ENCODE assay signal across 10 cellular contexts in the genomic region with DNA sequence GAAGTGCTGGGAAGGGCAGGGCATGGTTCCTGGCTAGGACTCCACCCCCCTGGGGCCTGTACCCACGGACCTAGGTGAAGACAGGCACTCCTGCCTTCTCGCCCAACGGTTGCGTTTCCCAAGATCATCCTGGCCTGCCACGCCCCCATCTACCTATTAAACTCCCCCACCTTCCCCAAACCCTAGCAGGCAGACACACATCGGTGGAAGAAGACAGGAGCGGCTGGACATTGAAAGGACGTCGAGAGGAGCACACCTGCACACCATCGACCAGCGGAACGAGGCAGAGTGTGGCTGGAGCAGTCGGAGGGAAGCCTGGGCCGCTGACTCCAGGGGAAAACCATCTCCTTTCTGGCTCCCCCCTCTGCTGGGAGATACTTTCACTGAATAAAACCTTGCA. TPM values are rescaled to one million over a fixed set of nuclear protein-coding genes. Genes with fewer than 3 reads are reported as not detected.
DNase-seq lines count a peak whose midpoint lies in the region; ATAC-seq and TF ChIP-seq lines count a peak whose summit lies in the region.
"Had no signal": no experiment of that assay in that cellular context is flagged by ENCODE, and none has a peak within 500 bp of the region (broad histone marks: within the 10 kb centered on the region; RNA-seq: fewer than 3 reads in every experiment).

No MANE protein-coding gene starts in this region.

- H3K79me2 ChIP-seq in OCI-LY1 (ENCODE audit: insufficient read depth, low read length): no peaks in the 10 kb centered on the region

- H3K9me3 ChIP-seq in CD4-positive, CD25-positive, alpha-beta regulatory T cell (ENCODE audit: control insufficient read depth in 2 of 2, low read length in 2 of 2): no peaks in the 10 kb centered on the region
- no peaks in the 10 kb centered on the region for H3K9me3 ChIP-seq in OCI-LY1 (ENCODE audit: low read length)
- no peaks in the 10 kb centered on the region for H3K9me3 ChIP-seq in sigmoid colon

- intact Hi-C loops in sigmoid colon (cut with DNase I): loop anchor here (5.0 kb wide), 1 partner anchor 108 kb away; no protein-coding TSS in a partner anchor

- H3K36me3 ChIP-seq in CD4-positive, CD25-positive, alpha-beta regulatory T cell (ENCODE audit: control insufficient read depth, insufficient read depth, low read length): no peaks in the 10 kb centered on the region
- H3K36me3 ChIP-seq in OCI-LY1 (ENCODE audit: insufficient read depth, low read length) (no peaks in the 10 kb centered on the region), sigmoid colon (no peaks in the 10 kb centered on the region)

- no peaks in the 10 kb centered on the region for H3K36me3 Mint-ChIP-seq in CD4-positive, CD25-positive, alpha-beta regulatory T cell

- TF ChIP-seq EP300 in sigmoid colon (IDR thresholded peaks at IDR 0.05): no peak

- H3K4me1 ChIP-seq in CD4-positive, CD25-positive, alpha-beta regulatory T cell (ENCODE audit: control insufficient read depth, insufficient read depth, low read length, poor library complexity, severe bottlenecking): no peaks in the 10 kb centered on the region
- H3K4me1 ChIP-seq in OCI-LY1 (ENCODE audit: insufficient read depth, low read length, severe bottlenecking) (peaks cover 14% of the 10 kb centered on the region), sigmoid colon (peaks cover 0 to 12% (median 2%) of the 10 kb centered on the region in 4 donors)

- no peak overlapping the region for H3K27ac ChIP-seq in CD4-positive, CD25-positive, alpha-beta regulatory T cell (ENCODE audit: insufficient read depth, low read length, poor library complexity, severe bottlenecking)
- H3K27ac ChIP-seq in OCI-LY1 (ENCODE audit: low read depth, low read length, poor library complexity, severe bottlenecking) (no peak overlapping the region), epithelial cell of prostate (peak overlapping the region; percentile 48), sigmoid colon (peak overlapping the region; percentile 44 to 73 (median 58))

- peaks cover 5% of the 10 kb centered on the region for H3K27me3 ChIP-seq in CD4-positive, CD25-positive, alpha-beta regulatory T cell (ENCODE audit: control insufficient read depth, insufficient read depth, low read length)
- H3K27me3 ChIP-seq in OCI-LY1 (ENCODE audit: insufficient read depth, low read length): no peaks in the 10 kb centered on the region
- H3K27me3 ChIP-seq in sigmoid colon: no peaks in the 10 kb centered on the region

- H3K4me3 Mint-ChIP-seq in CD4-positive, CD25-positive, alpha-beta regulatory T cell: peak overlapping the region in 2 of 4 donors; percentile 7 to 87

- peaks cover 3 to 11% (median 6%) of the 10 kb centered on the region in 4 donors for H3K4me1 Mint-ChIP-seq in CD4-positive, CD25-positive, alpha-beta regulatory T cell

- peaks cover 16% of the 10 kb centered on the region for H3K27me3 Mint-ChIP-seq in CD4-positive, CD25-positive, alpha-beta regulatory T cell

- peak overlapping the region; percentile 77 for H3K4me2 ChIP-seq in OCI-LY1 (ENCODE audit: low read length)

- no peak overlapping the region for H3K27ac Mint-ChIP-seq in CD4-positive, CD25-positive, alpha-beta regulatory T cell

- whole genome bisulfite sequencing in sigmoid colon, 2 donors: 89 to 91% methylated on average over 14 of the region's 14 CpGs

- peaks cover 0 to 4% (median 0%) of the 10 kb centered on the region in 7 donors for H3K9me3 Mint-ChIP-seq in CD4-positive, CD25-positive, alpha-beta regulatory T cell

- no peaks in the 10 kb centered on the region for H3K9me2 ChIP-seq in OCI-LY1 (ENCODE audit: low read depth, low read length)

- no peaks in the 10 kb centered on the region for H3F3A ChIP-seq in OCI-LY1 (ENCODE audit: insufficient read depth, low read length)

- H3K4me3 ChIP-seq in CD4-positive, CD25-positive, alpha-beta regulatory T cell (ENCODE audit: low read depth, low read length): peak overlapping the region; percentile 71
- H3K4me3 ChIP-seq in OCI-LY1 (ENCODE audit: low read depth, low read length, poor library complexity, severe bottlenecking): peak overlapping the region; percentile 52
- peak overlapping the region in 1 of 4 donors; percentile 51 for H3K4me3 ChIP-seq in sigmoid colon

- H4K20me1 ChIP-seq in OCI-LY1 (ENCODE audit: insufficient read depth, low read length): no peaks in the 10 kb centered on the region

- in situ Hi-C loops in GM13977 (cut with MboI; ENCODE audit: low pct_unique_long_range_greater_than_20kb, low sequenced_read_pairs, unreplicated experiment): no loop called here

- TF ChIP-seq CTCF in OCI-LY1 (IDR thresholded peaks at IDR 0.05; ENCODE audit: low read length) (no peak), sigmoid colon (IDR thresholded peaks at IDR 0.05) (no peak), GM13977 (IDR thresholded peaks at IDR 0.05; ENCODE audit: extremely low read depth, insufficient read depth, missing control alignments) (no peak)

- TF ChIP-seq POLR2A in sigmoid colon (IDR thresholded peaks at IDR 0.05): no peak

- ATAC-seq in CD4-positive, CD25-positive, alpha-beta regulatory T cell (ENCODE audit: low read depth in 2 of 2): no peak
- no peak for ATAC-seq in HG03354 (IDR thresholded peaks at IDR 0.05; ENCODE audit: poor library complexity, severe bottlenecking, unreplicated experiment)

- no peak overlapping the region; the same call in 1 of the 2 replicates for H3K9ac ChIP-seq in OCI-LY1 (ENCODE audit: low read length)

- H2AFZ ChIP-seq in OCI-LY1 (ENCODE audit: low read length): no peak overlapping the region

- DNase-seq in CD4-positive, CD25-positive, alpha-beta regulatory T cell: no peak
- DNase-seq in epithelial cell of prostate (ENCODE audit: low read depth, low spot score) (no peak), sigmoid colon (no peak), GM13977 (ENCODE audit: low spot score) (no peak), NCI-H187 treated with DMSO at 0.1 percent for 48 hours (lab: John Stamatoyannopoulos, UW) (no peak)
- DNase-seq in activated effector memory CD4-positive, alpha-beta T cell treated with Interleukin-2 at 50 U/mL for 16 hours: no peak
- DNase-seq: activated CD4-positive, alpha-beta T cell treated with anti-CD3 and anti-CD28 coated beads for 1 hour; NCI-H1105 had no signal

RNA-seq across cellular contexts. Expression of a gene that starts 45.6 kb away (rescaled TPM):
- total RNA-seq in CD4-positive, CD25-positive, alpha-beta regulatory T cell: 80.4 TPM
- polyA plus RNA-seq in CD4-positive, CD25-positive, alpha-beta regulatory T cell: 100 to 1,000 TPM; 299 to 544 (median 380) TPM
- total RNA-seq in sigmoid colon: 10 to 100 TPM; 11.6 to 24.8 (median 21.6) TPM
- polyA plus RNA-seq in sigmoid colon: 10 to 100 TPM; 13.2 to 65.0 (median 25.6) TPM

Comparison
In these comparisons a context has a peak if more than half of its experiments do, and no peak if none do; other contexts are left out.
1. H3K27ac ChIP-seq: peak in epithelial cell of prostate (single experiment) and sigmoid colon (4 of 4); none in CD4-positive, CD25-positive, alpha-beta regulatory T cell (single experiment) and OCI-LY1 (single experiment).